17 cellular contexts compared by ENCODE assay signal in genomic region chr5:66860199-66860975, GRCh38.
DNase-seq lines count a peak whose midpoint lies in the region; TF ChIP-seq lines count a peak whose summit lies in the region.
"Had no signal": no experiment of that assay in that cellular context is flagged by ENCODE, and none has a peak within 500 bp of the region (broad histone marks: within the 10 kb centered on the region; RNA-seq: fewer than 3 reads in every experiment).

No MANE protein-coding gene starts in this region.

- H3K27me3 Mint-ChIP-seq in neural progenitor cell (ENCODE audit: insufficient read depth, low read depth), result peaks cover 4% of the 10 kb centered on the region

- H3K36me3 Mint-ChIP-seq in neural progenitor cell, result no peaks in the 10 kb centered on the region
- H3K36me3 Mint-ChIP-seq: activated naive CD4-positive, alpha-beta T cell treated with anti-CD3 and anti-CD28 coated beads, Interleukin-2, amount 10 ng/mL, durations not matched to agents 7 days and 5 days; immature natural killer cell had no signal

- H3K9me3 ChIP-seq in neural progenitor cell (ENCODE audit: low read depth), result no peaks in the 10 kb centered on the region
- H3K9me3 ChIP-seq: mucosa of descending colon, ovary had no signal

- no peak overlapping the region for H3K4me3 Mint-ChIP-seq in neural progenitor cell
- H3K4me3 Mint-ChIP-seq: activated naive CD4-positive, alpha-beta T cell treated with anti-CD3 and anti-CD28 coated beads, Interleukin-2, amount 10 ng/mL, durations not matched to agents 7 days and 5 days; immature natural killer cell; stimulated activated naive CD8-positive, alpha-beta T cell treated with anti-CD3 and anti-CD28 coated beads, Interleukin-15, amount 100 ng/mL, for 72 hours had no signal

- H4K20me1 ChIP-seq in neural progenitor cell (ENCODE audit: low read depth), result no peaks in the 10 kb centered on the region

- H3K9me3 Mint-ChIP-seq in neural progenitor cell, result no peaks in the 10 kb centered on the region
- H3K9me3 Mint-ChIP-seq: activated naive CD4-positive, alpha-beta T cell treated with anti-CD3 and anti-CD28 coated beads, Interleukin-2, amount 10 ng/mL, durations not matched to agents 7 days and 5 days; immature natural killer cell; stimulated activated naive CD8-positive, alpha-beta T cell treated with anti-CD3 and anti-CD28 coated beads, Interleukin-15, amount 100 ng/mL, for 72 hours had no signal

- no peak for TF ChIP-seq CTCF in fibroblast of mammary gland (conservative IDR thresholded peaks at IDR 0.05; ENCODE audit: control insufficient read depth, insufficient read depth, low read depth, low read length)
- no peak for TF ChIP-seq CTCF in neural progenitor cell (IDR thresholded peaks at IDR 0.05)

- H3K9ac ChIP-seq in neural progenitor cell, result no peak overlapping the region

- peaks cover 24% of the 10 kb centered on the region for H3K4me1 ChIP-seq in neural progenitor cell

- DNase-seq in ELF-1 (ENCODE audit: low read depth, low spot score) (peak; percentile 9), NCI-H69 (lab: John Stamatoyannopoulos, UW) (peak; percentile 70), fibroblast of mammary gland (ENCODE audit: low read depth) (peak; percentile 27), neural progenitor cell (ENCODE audit: low spot score) (peak; percentile 24), NCI-H226 (no peak), A172 (ENCODE audit: low spot score) (no peak), 8988T (no peak)
- DNase-seq in activated CD4-positive, CD25-positive, alpha-beta regulatory T cell treated with anti-CD3 and anti-CD28 coated beads, Interleukin-2, amount 50 U/mL, for 72 hours, result no peak
- DNase-seq: activated CD8-positive, alpha-beta memory T cell treated with anti-CD3 and anti-CD28 coated beads, Interleukin-2, amount 50 U/mL, for 4 hours; activated naive CD4-positive, alpha-beta T cell treated with anti-CD3 and anti-CD28 coated beads, Interleukin-2, amount 10 ng/mL, durations not matched to agents 7 days and 5 days; immature natural killer cell; NCI-H2107; ovary; SHP77; stimulated activated naive CD8-positive, alpha-beta T cell treated with anti-CD3 and anti-CD28 coated beads, Interleukin-15, amount 100 ng/mL, for 72 hours; T-helper 2 cell had no signal

- H3K27ac Mint-ChIP-seq in neural progenitor cell, result no peak overlapping the region
- H3K27ac Mint-ChIP-seq: activated naive CD4-positive, alpha-beta T cell treated with anti-CD3 and anti-CD28 coated beads, Interleukin-2, amount 10 ng/mL, durations not matched to agents 7 days and 5 days; immature natural killer cell; stimulated activated naive CD8-positive, alpha-beta T cell treated with anti-CD3 and anti-CD28 coated beads, Interleukin-15, amount 100 ng/mL, for 72 hours had no signal

- H3K4me2 ChIP-seq in neural progenitor cell, result no peak overlapping the region

- H3K79me2 ChIP-seq in neural progenitor cell (ENCODE audit: low read depth), result no peaks in the 10 kb centered on the region

- no peak overlapping the region for H3K4me3 ChIP-seq in fibroblast of mammary gland (ENCODE audit: control insufficient read depth, low read depth, low read length)
- H3K4me3 ChIP-seq in neural progenitor cell, result no peak overlapping the region
- H3K4me3 ChIP-seq: mucosa of descending colon, ovary had no signal

- H3K27ac ChIP-seq in neural progenitor cell, result no peak overlapping the region
- H3K27ac ChIP-seq: ovary had no signal

- no peaks in the 10 kb centered on the region for H3K36me3 ChIP-seq in neural progenitor cell
- H3K36me3 ChIP-seq: ovary had no signal

- no peak overlapping the region for H2AFZ ChIP-seq in neural progenitor cell (replicated peaks)

- H3F3A ChIP-seq in neural progenitor cell (ENCODE audit: low read depth), result peaks cover 18% of the 10 kb centered on the region

- no peaks in the 10 kb centered on the region for H3K27me3 ChIP-seq in neural progenitor cell
- H3K27me3 ChIP-seq: ovary had no signal

- peaks cover 17% of the 10 kb centered on the region for H3K4me1 Mint-ChIP-seq in neural progenitor cell
- H3K4me1 Mint-ChIP-seq: immature natural killer cell had no signal

Comparison
In these comparisons a context has a peak if more than half of its experiments do, and no peak if none do; other contexts are left out.
1. DNase-seq: peak in ELF-1 (single experiment), NCI-H69 (single experiment), fibroblast of mammary gland (single experiment) and neural progenitor cell (single experiment); none in NCI-H226 (single experiment), A172 (single experiment), activated CD4-positive, CD25-positive, alpha-beta regulatory T cell treated with anti-CD3 and anti-CD28 coated beads, Interleukin-2, amount 50 U/mL, for 72 hours (single experiment) and 8988T (single experiment).